ENCODE assay signal across 1 cellular context in genomic region chr17:48890086-48890485, GRCh38.
A peak's percentile ranks its signal among the peaks of the same experiment; 100 is the strongest.
TF ChIP-seq lines count a peak whose summit lies in the region.

No MANE protein-coding gene starts in this region.

TF ChIP-seq in K562, 482 proteins besides CTCF, POLR2A, EP300 and RAD21:
- TF ChIP-seq TAF9B (IDR thresholded peaks at IDR 0.05; ENCODE audit: partially characterized antibody) = no peak
- 0 out of 4 replicates have a peak, but pooled peaks of 1 of the 2 experiments have one; percentile 34 for TF ChIP-seq KDM1A (IDR thresholded peaks at IDR 0.05)
- TF ChIP-seq ZNF121 (CRISPR knock-in tag; conservative IDR thresholded peaks at IDR 0.05) = peak; percentile 99
- 0 out of 2 replicates have a peak, but pooled peaks have one; percentile 53 for TF ChIP-seq BCOR (IDR thresholded peaks at IDR 0.05)
- peak; percentile 61 for TF ChIP-seq RBM25 (IDR thresholded peaks at IDR 0.05; ENCODE audit: low read depth, low read length, severe bottlenecking)
- no peak for TF ChIP-seq CBX1 (IDR thresholded peaks at IDR 0.05; ENCODE audit: low read depth)
